8 cellular contexts compared by ENCODE assay signal in genomic region chr1:63557365-63557987, GRCh38. TPM values are rescaled to one million over a fixed set of nuclear protein-coding genes. Genes with fewer than 3 reads are reported as not detected.
DNase-seq lines count a peak whose midpoint lies in the region; ATAC-seq, FAIRE-seq and TF ChIP-seq lines count a peak whose summit lies in the region.

No MANE protein-coding gene starts in this region.

- H3K36me3 ChIP-seq in ACC112 (ENCODE audit: insufficient read depth, low read length) (no peaks in the 10 kb centered on the region), neural progenitor cell (no peaks in the 10 kb centered on the region)

- no peak overlapping the region for H3K27ac Mint-ChIP-seq in neural progenitor cell

- TF ChIP-seq CTCF in GM12865 (IDR thresholded peaks at IDR 0.05; ENCODE audit: insufficient read depth, low read depth, low read length, missing control alignments) (peak; percentile 43), cardiac fibroblast (IDR thresholded peaks at IDR 0.05; ENCODE audit: low read depth, low read length) (peak; percentile 69), neural progenitor cell (IDR thresholded peaks at IDR 0.05) (peak; percentile 82)

- peak; percentile 47 for DNase-seq in GM12865 (ENCODE audit: low read depth)
- DNase-seq in NOMO-1 treated with dmso at 0.1 percent for 144 hours (lab: John Stamatoyannopoulos, UW; ENCODE audit: unreplicated experiment): peak; percentile 3
- DNase-seq in cardiac fibroblast (ENCODE audit: low read depth in 2 of 2): peak; percentile 60 to 69
- peak; percentile 56 for DNase-seq in neural progenitor cell (ENCODE audit: low spot score)
- DNase-seq in HTR-8/SVneo (ENCODE audit: insufficient read length, low spot score): no peak
- DNase-seq in NCI-H128 (lab: John Stamatoyannopoulos, UW; ENCODE audit: unreplicated experiment): no peak

- H3K27me3 ChIP-seq in ACC112 (ENCODE audit: insufficient read depth, low read length) (no peaks in the 10 kb centered on the region), neural progenitor cell (no peaks in the 10 kb centered on the region)

- H3K4me2 ChIP-seq in neural progenitor cell: no peak overlapping the region

- H3K36me3 Mint-ChIP-seq in neural progenitor cell: peaks cover 3% of the 10 kb centered on the region

- ATAC-seq in HG03039 (IDR thresholded peaks at IDR 0.05; ENCODE audit: unreplicated experiment): no peak

- no peaks in the 10 kb centered on the region for H3F3A ChIP-seq in neural progenitor cell (ENCODE audit: low read depth)

- no peaks in the 10 kb centered on the region for H3K9me3 Mint-ChIP-seq in neural progenitor cell

- no peaks in the 10 kb centered on the region for H3K4me1 Mint-ChIP-seq in neural progenitor cell

- no peak overlapping the region for H3K4me3 Mint-ChIP-seq in neural progenitor cell

- H4K20me1 ChIP-seq in neural progenitor cell (ENCODE audit: low read depth): no peaks in the 10 kb centered on the region

- FAIRE-seq in HTR-8/SVneo (lab: Jason Lieb, UNC): no peak

- peak overlapping the region; percentile 48 for H2AFZ ChIP-seq in ACC112 (ENCODE audit: low read length, unreplicated experiment)
- no peak overlapping the region for H2AFZ ChIP-seq in neural progenitor cell (replicated peaks)

- H3K9me3 ChIP-seq in neural progenitor cell (ENCODE audit: low read depth): no peaks in the 10 kb centered on the region

- H3K79me2 ChIP-seq in ACC112 (ENCODE audit: control insufficient read depth, insufficient read depth, low read length, unreplicated experiment) (no peaks in the 10 kb centered on the region), neural progenitor cell (ENCODE audit: low read depth) (no peaks in the 10 kb centered on the region)

- no peak overlapping the region for H3K4me3 ChIP-seq in ACC112 (ENCODE audit: low read depth, low read length)
- H3K4me3 ChIP-seq in GM12865 (ENCODE audit: low read depth, low read length): no peak overlapping the region
- no peak overlapping the region for H3K4me3 ChIP-seq in cardiac fibroblast (replicated peaks in 1 of 2; ENCODE audit: low read depth in 2 of 2, low read length in 2 of 2)
- H3K4me3 ChIP-seq in neural progenitor cell: no peak overlapping the region

- no peak overlapping the region for H3K9ac ChIP-seq in neural progenitor cell

- H3K27ac ChIP-seq in ACC112 (ENCODE audit: low read depth, low read length): no peak overlapping the region
- H3K27ac ChIP-seq in neural progenitor cell: no peak overlapping the region

- peaks cover 4% of the 10 kb centered on the region for H3K27me3 Mint-ChIP-seq in neural progenitor cell (ENCODE audit: insufficient read depth, low read depth)

- H3K4me1 ChIP-seq in ACC112 (ENCODE audit: control insufficient read depth, insufficient read depth, low read length, unreplicated experiment) (peaks cover 3% of the 10 kb centered on the region), neural progenitor cell (no peaks in the 10 kb centered on the region)

RNA-seq across cellular contexts. Expression of gene EFCAB7, which starts 34.2 kb away (rescaled TPM):
- 10.2 and 20.4 TPM in 2 replicates for total RNA-seq in neural progenitor cell (ENCODE audit: low replicate concordance)

RNA-seq across cellular contexts. Expression of gene ITGB3BP, which starts 34.5 kb away (rescaled TPM):
- 76.5 and 110 TPM in 2 replicates for total RNA-seq in neural progenitor cell (ENCODE audit: low replicate concordance)

RNA-seq across cellular contexts. Expression of gene PGM1, which starts 35.7 kb away (rescaled TPM):
- 22.7 and 29.0 TPM in 2 replicates for total RNA-seq in neural progenitor cell (ENCODE audit: low replicate concordance)

Comparison
In these comparisons a context has a peak if more than half of its experiments do, and no peak if none do; other contexts are left out.
1. DNase-seq: peak in GM12865 (single experiment), NOMO-1 treated with dmso at 0.1 percent for 144 hours (single experiment), cardiac fibroblast (2 of 2) and neural progenitor cell (single experiment); none in HTR-8/SVneo (single experiment) and NCI-H128 (single experiment).
2. Peak in every context shown above with its lines, with median percentiles within 50 percentile points of each other: CTCF ChIP-seq.